In genomic region chr1:21607549-21608529, GRCh38 we compare ENCODE assay signal across 8 cellular contexts.
DNase-seq lines count a peak whose midpoint lies in the region; TF ChIP-seq lines count a peak whose summit lies in the region.

No MANE protein-coding gene starts in this region.

- H3K4me2 ChIP-seq in fibroblast of lung (ENCODE audit: extremely low read depth, insufficient read depth, low read length) = no peak overlapping the region

- intact Hi-C loops in activated CD4-positive, alpha-beta T cell treated with anti-CD3 and anti-CD28 coated beads, Interleukin-2, amount 10 ng/mL, durations not matched to agents 24 days and 14 days (cut with micrococcal nuclease) = no loop called here

- TF ChIP-seq CTCF in fibroblast of lung (conservative IDR thresholded peaks at IDR 0.05 in 1 of 2, IDR thresholded peaks at IDR 0.05 in 1 of 2; ENCODE audit: low read depth in 1 of 2, low read length in 2 of 2) = no peak
- no peak for TF ChIP-seq CTCF in neural crest cell (conservative IDR thresholded peaks at IDR 0.05)

- no peaks in the 10 kb centered on the region for H3K9me3 ChIP-seq in fibroblast of lung (ENCODE audit: control insufficient read depth, insufficient read depth, low read depth, low read length)

- H3K36me3 Mint-ChIP-seq in activated CD4-positive, alpha-beta T cell treated with anti-CD3 and anti-CD28 coated beads, Interleukin-2, amount 10 ng/mL, durations not matched to agents 24 days and 14 days (ENCODE audit: low read depth) = no peaks in the 10 kb centered on the region
- no peaks in the 10 kb centered on the region for H3K36me3 Mint-ChIP-seq in neural crest cell (ENCODE audit: low read depth)

- no peaks in the 10 kb centered on the region for H4K20me1 ChIP-seq in fibroblast of lung (ENCODE audit: control insufficient read depth, extremely low read depth, insufficient read depth, low read length)

- peak overlapping the region; percentile 72 for H3K4me3 Mint-ChIP-seq in activated CD4-positive, alpha-beta T cell treated with anti-CD3 and anti-CD28 coated beads, Interleukin-2, amount 10 ng/mL, durations not matched to agents 24 days and 14 days
- peak overlapping the region; percentile 10 for H3K4me3 Mint-ChIP-seq in neural crest cell

- no peak overlapping the region for H2AFZ ChIP-seq in fibroblast of lung (ENCODE audit: low read length)

- no peak overlapping the region for H3K27ac Mint-ChIP-seq in activated CD4-positive, alpha-beta T cell treated with anti-CD3 and anti-CD28 coated beads, Interleukin-2, amount 10 ng/mL, durations not matched to agents 24 days and 14 days
- no peak overlapping the region for H3K27ac Mint-ChIP-seq in neural crest cell (ENCODE audit: unreplicated experiment)

- DNase-seq in activated CD4-positive, alpha-beta T cell treated with anti-CD3 and anti-CD28 coated beads for 24 hours (ENCODE audit: low read depth in 2 of 2) = peak; percentile 39 to 57
- DNase-seq in activated CD4-positive, alpha-beta T cell treated with anti-CD3 and anti-CD28 coated beads for 1 hour = no peak
- DNase-seq in HuH-7 (ENCODE audit: low spot score) (peak; percentile 99), fibroblast of lung (ENCODE audit: low read depth in 2 of 2) (peak; percentile 56 to 61), neural crest cell (ENCODE audit: low read depth, low spot score) (peak; percentile 90), ureter (ENCODE audit: low spot score) (peak; percentile 71), NCI-H748 (lab: John Stamatoyannopoulos, UW; ENCODE audit: unreplicated experiment) (no peak)
- peak; percentile 89 for DNase-seq in activated CD4-positive, alpha-beta T cell treated with anti-CD3 and anti-CD28 coated beads, Interleukin-2, amount 10 ng/mL, durations not matched to agents 24 days and 14 days

- no peak overlapping the region for H3K27ac ChIP-seq in fibroblast of lung (ENCODE audit: insufficient read depth, low read length)

- peaks cover 7% of the 10 kb centered on the region for H3K27me3 Mint-ChIP-seq in activated CD4-positive, alpha-beta T cell treated with anti-CD3 and anti-CD28 coated beads, Interleukin-2, amount 10 ng/mL, durations not matched to agents 24 days and 14 days
- H3K27me3 Mint-ChIP-seq in neural crest cell (ENCODE audit: low read depth) = no peaks in the 10 kb centered on the region

- H3K79me2 ChIP-seq in fibroblast of lung (ENCODE audit: control insufficient read depth, insufficient read depth, low read length) = no peaks in the 10 kb centered on the region

- H3K9ac ChIP-seq in fibroblast of lung (ENCODE audit: insufficient read depth, low read length) = no peak overlapping the region

- H3K4me1 ChIP-seq in fibroblast of lung (ENCODE audit: control insufficient read depth, extremely low read depth, insufficient read depth, low read length) = no peaks in the 10 kb centered on the region

- peaks cover 13% of the 10 kb centered on the region for H3K4me1 Mint-ChIP-seq in activated CD4-positive, alpha-beta T cell treated with anti-CD3 and anti-CD28 coated beads, Interleukin-2, amount 10 ng/mL, durations not matched to agents 24 days and 14 days
- H3K4me1 Mint-ChIP-seq in neural crest cell = peaks cover 13% of the 10 kb centered on the region

- no peaks in the 10 kb centered on the region for H3K27me3 ChIP-seq in fibroblast of lung (ENCODE audit: control insufficient read depth, insufficient read depth, low read length)

- no peaks in the 10 kb centered on the region for H3K9me3 Mint-ChIP-seq in activated CD4-positive, alpha-beta T cell treated with anti-CD3 and anti-CD28 coated beads, Interleukin-2, amount 10 ng/mL, durations not matched to agents 24 days and 14 days
- no peaks in the 10 kb centered on the region for H3K9me3 Mint-ChIP-seq in neural crest cell

- no peak overlapping the region for H3K4me3 ChIP-seq in fibroblast of lung (replicated peaks in 1 of 4; ENCODE audit: control extremely low read depth in 1 of 4, insufficient read depth in 1 of 4, low read depth in 3 of 4, low read length in 4 of 4)

- no peaks in the 10 kb centered on the region for H3K36me3 ChIP-seq in fibroblast of lung (ENCODE audit: control insufficient read depth, insufficient read depth, low read length)

Comparison
In these comparisons a context has a peak if more than half of its experiments do, and no peak if none do; other contexts are left out.
1. DNase-seq: peak in activated CD4-positive, alpha-beta T cell treated with anti-CD3 and anti-CD28 coated beads for 24 hours (2 of 2), HuH-7 (single experiment), activated CD4-positive, alpha-beta T cell treated with anti-CD3 and anti-CD28 coated beads, Interleukin-2, amount 10 ng/mL, durations not matched to agents 24 days and 14 days (single experiment), fibroblast of lung (2 of 2), neural crest cell (single experiment) and ureter (single experiment); none in activated CD4-positive, alpha-beta T cell treated with anti-CD3 and anti-CD28 coated beads for 1 hour (single experiment) and NCI-H748 (single experiment).